ENCODE assay signal across 8 cellular contexts in the genomic region with DNA sequence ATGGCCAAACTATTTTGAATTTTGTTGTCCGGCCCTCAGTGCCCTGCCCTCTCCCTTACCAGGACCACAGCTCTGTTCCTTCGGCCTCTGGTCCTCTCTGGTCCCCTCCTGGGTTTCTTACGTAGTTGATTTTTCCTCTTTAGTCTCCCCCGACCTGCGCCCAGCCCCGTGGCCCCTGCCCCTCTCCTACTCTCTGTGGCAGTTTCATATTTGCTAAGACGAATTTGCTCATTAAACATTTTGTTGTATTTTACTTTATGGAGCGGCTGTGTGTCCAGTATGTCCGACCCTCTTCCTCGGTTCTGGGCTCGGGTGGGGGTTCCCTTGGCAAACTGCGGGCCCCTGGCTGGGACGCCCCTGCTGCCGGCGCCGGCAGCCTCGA. TPM values are rescaled to one million over a fixed set of nuclear protein-coding genes. Genes with fewer than 3 reads are reported as not detected.
DNase-seq lines count a peak whose midpoint lies in the region; ATAC-seq and TF ChIP-seq lines count a peak whose summit lies in the region.

No MANE protein-coding gene starts in this region.

- intact Hi-C loops in head of caudate nucleus (cut with DNase I) = loop anchor here (2.0 kb wide), 1 partner anchor 20 kb away; a partner anchor contains a TSS

- no peak overlapping the region for H3K4me3 ChIP-seq in CD4-positive, CD25-positive, alpha-beta regulatory T cell (ENCODE audit: low read depth, low read length)
- H3K4me3 ChIP-seq in NT2/D1 (ENCODE audit: insufficient read length, low read depth) = peak overlapping the region; percentile 32
- peak overlapping the region; percentile 48 to 97 for H3K4me3 ChIP-seq in duodenal mucosa (ENCODE audit: low read depth in 1 of 2, low read length in 2 of 2)

- H3K27ac ChIP-seq in CD4-positive, CD25-positive, alpha-beta regulatory T cell (ENCODE audit: insufficient read depth, low read length, poor library complexity, severe bottlenecking) = peak overlapping the region; percentile 85
- H3K27ac ChIP-seq in duodenal mucosa (ENCODE audit: low read depth, low read length) = peak overlapping the region; percentile 39

- H3K9me3 ChIP-seq in CD4-positive, CD25-positive, alpha-beta regulatory T cell (ENCODE audit: control insufficient read depth in 2 of 2, low read length in 2 of 2) = no peaks in the 10 kb centered on the region
- H3K9me3 ChIP-seq in NT2/D1 (ENCODE audit: insufficient read depth, low read length) (no peaks in the 10 kb centered on the region), duodenal mucosa (ENCODE audit: control insufficient read depth in 1 of 2, low read length in 2 of 2) (no peaks in the 10 kb centered on the region)

- H3K4me3 Mint-ChIP-seq in CD4-positive, CD25-positive, alpha-beta regulatory T cell = peak overlapping the region in 2 of 4 donors; percentile 52 to 73
- H3K4me3 Mint-ChIP-seq in nephron progenitor cell = peak overlapping the region; percentile 82

- peaks cover 45% of the 10 kb centered on the region for H3K36me3 ChIP-seq in CD4-positive, CD25-positive, alpha-beta regulatory T cell (ENCODE audit: control insufficient read depth, insufficient read depth, low read length)
- H3K36me3 ChIP-seq in NT2/D1 (ENCODE audit: insufficient read depth, insufficient read length, low read length) (peaks cover 59% of the 10 kb centered on the region), duodenal mucosa (ENCODE audit: control insufficient read depth in 1 of 2, insufficient read depth in 2 of 2, low read length in 2 of 2) (peaks cover 26 to 46% of the 10 kb centered on the region in 2 donors)

- H3K9ac ChIP-seq in NT2/D1 (ENCODE audit: insufficient read length, low read depth) = peak overlapping the region; percentile 99
- H3K9ac ChIP-seq in duodenal mucosa (ENCODE audit: low read depth in 1 of 2, low read length in 2 of 2) = peak overlapping the region; percentile 25 to 41

- peak overlapping the region; percentile 71 to 96 (median 84) for H3K27ac Mint-ChIP-seq in CD4-positive, CD25-positive, alpha-beta regulatory T cell
- H3K27ac Mint-ChIP-seq in nephron progenitor cell = peak overlapping the region; percentile 98

- no peak for DNase-seq in CD4-positive, CD25-positive, alpha-beta regulatory T cell
- DNase-seq in NT2/D1 (ENCODE audit: low read depth, low spot score) (no peak), nephron progenitor cell (peak; percentile 19), head of caudate nucleus (no peak), GDM1 (lab: John Stamatoyannopoulos, UW) (no peak), NK-92 (lab: John Stamatoyannopoulos, UW; ENCODE audit: unreplicated experiment) (no peak), GM19240 (ENCODE audit: insufficient read length, low spot score) (no peak)

- no peaks in the 10 kb centered on the region for H3K27me3 Mint-ChIP-seq in CD4-positive, CD25-positive, alpha-beta regulatory T cell
- H3K27me3 Mint-ChIP-seq in nephron progenitor cell (ENCODE audit: low read depth, poor library complexity) = peaks cover 3% of the 10 kb centered on the region

- H3K4me1 Mint-ChIP-seq in CD4-positive, CD25-positive, alpha-beta regulatory T cell = peaks cover 19 to 72% (median 30%) of the 10 kb centered on the region in 4 donors
- peaks cover 62% of the 10 kb centered on the region for H3K4me1 Mint-ChIP-seq in nephron progenitor cell

- TF ChIP-seq CTCF in nephron progenitor cell (IDR thresholded peaks at IDR 0.05) = no peak

- H3K4me1 ChIP-seq in CD4-positive, CD25-positive, alpha-beta regulatory T cell (ENCODE audit: control insufficient read depth, insufficient read depth, low read length, poor library complexity, severe bottlenecking) = peaks cover 43% of the 10 kb centered on the region
- peaks cover 4% of the 10 kb centered on the region for H3K4me1 ChIP-seq in NT2/D1 (ENCODE audit: insufficient read depth, insufficient read length)
- peaks cover 35 to 47% of the 10 kb centered on the region in 2 donors for H3K4me1 ChIP-seq in duodenal mucosa (ENCODE audit: control insufficient read depth in 1 of 2, insufficient read depth in 2 of 2, low read length in 2 of 2)

- peaks cover 22% of the 10 kb centered on the region for H3K36me3 Mint-ChIP-seq in CD4-positive, CD25-positive, alpha-beta regulatory T cell
- peaks cover 42% of the 10 kb centered on the region for H3K36me3 Mint-ChIP-seq in nephron progenitor cell (ENCODE audit: low read depth)

- H3K27me3 ChIP-seq in CD4-positive, CD25-positive, alpha-beta regulatory T cell (ENCODE audit: control insufficient read depth, insufficient read depth, low read length) = no peaks in the 10 kb centered on the region
- H3K27me3 ChIP-seq in NT2/D1 (ENCODE audit: insufficient read depth, insufficient read length) (no peaks in the 10 kb centered on the region), duodenal mucosa (ENCODE audit: control insufficient read depth in 1 of 2, insufficient read depth in 2 of 2, low read length in 2 of 2) (no peaks in the 10 kb centered on the region)

- H3K9me3 Mint-ChIP-seq in CD4-positive, CD25-positive, alpha-beta regulatory T cell = peaks cover 0 to 3% (median 0%) of the 10 kb centered on the region in 7 donors
- no peaks in the 10 kb centered on the region for H3K9me3 Mint-ChIP-seq in nephron progenitor cell

- ATAC-seq in CD4-positive, CD25-positive, alpha-beta regulatory T cell (ENCODE audit: low read depth in 2 of 2) = no peak

RNA-seq across cellular contexts. Expression of a gene that starts 0.6 kb away (rescaled TPM):
- 46.1 TPM for total RNA-seq in CD4-positive, CD25-positive, alpha-beta regulatory T cell
- polyA plus RNA-seq in CD4-positive, CD25-positive, alpha-beta regulatory T cell = 1 to 10 TPM; 6.3 to 8.3 (median 7.6) TPM

RNA-seq across cellular contexts. Expression of a gene that starts 19.6 kb away (rescaled TPM):
- total RNA-seq in CD4-positive, CD25-positive, alpha-beta regulatory T cell = 283 TPM
- polyA plus RNA-seq in CD4-positive, CD25-positive, alpha-beta regulatory T cell = 1 to 10 TPM; 7.2 to 9.3 (median 8.2) TPM

RNA-seq across cellular contexts. Expression of a gene that starts 26.4 kb away (rescaled TPM):
- 0.99 TPM for total RNA-seq in CD4-positive, CD25-positive, alpha-beta regulatory T cell
- 1 to 10 TPM in 1 of 4 donors, under 1 TPM in 3; 0.22 to 1.0 (median 0.51) TPM for polyA plus RNA-seq in CD4-positive, CD25-positive, alpha-beta regulatory T cell

RNA-seq across cellular contexts. Expression of a gene that starts 31.0 kb away (rescaled TPM):
- 23.7 TPM for total RNA-seq in CD4-positive, CD25-positive, alpha-beta regulatory T cell
- polyA plus RNA-seq in CD4-positive, CD25-positive, alpha-beta regulatory T cell = 10 to 100 TPM; 26.5 to 36.6 (median 35.1) TPM

RNA-seq across cellular contexts. Expression of a gene that starts 33.6 kb away (rescaled TPM):
- 30.8 TPM for total RNA-seq in CD4-positive, CD25-positive, alpha-beta regulatory T cell
- 10 to 100 TPM; 14.3 to 18.9 (median 16.0) TPM for polyA plus RNA-seq in CD4-positive, CD25-positive, alpha-beta regulatory T cell
